In the genomic region with DNA sequence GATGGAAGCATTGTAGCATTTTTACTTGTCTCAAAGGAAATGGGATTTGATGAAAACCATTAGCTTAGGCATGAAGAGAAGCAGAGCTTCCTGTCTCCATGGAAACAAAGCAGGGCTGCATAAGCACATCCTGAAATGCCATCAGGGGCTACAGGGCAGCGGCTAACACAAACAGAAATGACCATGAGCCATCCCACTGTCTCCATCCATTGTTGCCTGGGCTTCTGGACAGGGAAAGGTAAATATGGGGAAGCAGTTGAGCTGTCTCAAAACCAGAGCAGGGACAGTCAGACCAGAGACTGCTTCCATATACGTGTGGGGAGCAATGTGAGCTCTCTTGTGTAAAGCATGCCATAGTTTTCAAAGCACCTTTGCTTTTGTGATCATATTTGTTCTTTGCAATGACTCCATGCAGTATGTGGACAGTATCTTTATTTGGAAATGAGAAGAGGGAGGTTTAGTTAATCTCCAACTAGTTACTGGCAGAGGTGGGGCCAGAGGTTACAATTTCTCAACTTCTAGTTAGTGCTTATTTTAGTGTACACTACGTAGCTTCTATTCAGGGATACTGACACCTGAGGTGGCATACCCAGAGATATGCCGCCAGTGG, we compare ENCODE assay signal across 1 cellular context.
TF ChIP-seq lines count a peak whose summit lies in the region.

No MANE protein-coding gene starts in this region.

TF ChIP-seq in liver, 16 proteins besides CTCF, POLR2A, EP300 and RAD21 (continued from another document):
- TF ChIP-seq, protein P1, sequence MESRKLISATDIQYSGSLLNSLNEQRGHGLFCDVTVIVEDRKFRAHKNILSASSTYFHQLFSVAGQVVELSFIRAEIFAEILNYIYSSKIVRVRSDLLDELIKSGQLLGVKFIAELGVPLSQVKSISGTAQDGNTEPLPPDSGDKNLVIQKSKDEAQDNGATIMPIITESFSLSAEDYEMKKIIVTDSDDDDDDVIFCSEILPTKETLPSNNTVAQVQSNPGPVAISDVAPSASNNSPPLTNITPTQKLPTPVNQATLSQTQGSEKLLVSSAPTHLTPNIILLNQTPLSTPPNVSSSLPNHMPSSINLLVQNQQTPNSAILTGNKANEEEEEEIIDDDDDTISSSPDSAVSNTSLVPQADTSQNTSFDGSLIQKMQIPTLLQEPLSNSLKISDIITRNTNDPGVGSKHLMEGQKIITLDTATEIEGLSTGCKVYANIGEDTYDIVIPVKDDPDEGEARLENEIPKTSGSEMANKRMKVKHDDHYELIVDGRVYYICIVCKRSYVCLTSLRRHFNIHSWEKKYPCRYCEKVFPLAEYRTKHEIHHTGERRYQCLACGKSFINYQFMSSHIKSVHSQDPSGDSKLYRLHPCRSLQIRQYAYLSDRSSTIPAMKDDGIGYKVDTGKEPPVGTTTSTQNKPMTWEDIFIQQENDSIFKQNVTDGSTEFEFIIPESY (IDR thresholded peaks at IDR 0.05), result peak; percentile 68
- peak; percentile 27 to 75 for TF ChIP-seq RXRA (IDR thresholded peaks at IDR 0.05)
- peak; percentile 79 for TF ChIP-seq SP1 (IDR thresholded peaks at IDR 0.05)
- TF ChIP-seq HNF4G (IDR thresholded peaks at IDR 0.05), result no peak
TF ChIP-seq in liver: peak in this region for 11.
